16 cellular contexts compared by ENCODE assay signal in genomic region chr13:34346626-34347025, GRCh38.
"Had no signal": no experiment of that assay in that cellular context is flagged by ENCODE, and none has a peak within 500 bp of the region (broad histone marks: within the 10 kb centered on the region; RNA-seq: fewer than 3 reads in every experiment).

No MANE protein-coding gene starts in this region.

- H3K27me3 Mint-ChIP-seq: activated naive CD4-positive, alpha-beta T cell treated with anti-CD3 and anti-CD28 coated beads, Interleukin-2, amount 50 U/mL, for 24 hours; stimulated activated naive CD8-positive, alpha-beta T cell treated with anti-CD3 and anti-CD28 coated beads, Interleukin-15, Interleukin-2, amounts not matched to agents 100 ng/mL and 50 ng/mL, for 24 hours; T-helper 17 cell had no signal

- H3K4me1 Mint-ChIP-seq: activated naive CD4-positive, alpha-beta T cell treated with anti-CD3 and anti-CD28 coated beads, Interleukin-2, amount 50 U/mL, for 24 hours; memory B cell; nephron progenitor cell; T-helper 17 cell had no signal

- H3K27ac ChIP-seq: esophagus muscularis mucosa, thoracic aorta had no signal

- H3K9me3 Mint-ChIP-seq: nephron progenitor cell had no signal

- H3K27ac Mint-ChIP-seq: activated naive CD4-positive, alpha-beta T cell treated with anti-CD3 and anti-CD28 coated beads, Interleukin-2, amount 50 U/mL, for 24 hours; memory B cell; nephron progenitor cell; stimulated activated naive CD8-positive, alpha-beta T cell treated with anti-CD3 and anti-CD28 coated beads, Interleukin-15, Interleukin-2, amounts not matched to agents 100 ng/mL and 50 ng/mL, for 24 hours; T-helper 17 cell had no signal

- H3K36me3 Mint-ChIP-seq: activated naive CD4-positive, alpha-beta T cell treated with anti-CD3 and anti-CD28 coated beads, Interleukin-2, amount 50 U/mL, for 24 hours; memory B cell had no signal

- H3K4me1 ChIP-seq: esophagus muscularis mucosa had no signal

- H3K9me3 ChIP-seq: esophagus muscularis mucosa, thoracic aorta had no signal

- ATAC-seq: left lobe of liver, T-helper 17 cell had no signal

- H3K4me3 ChIP-seq: esophagus muscularis mucosa, thoracic aorta had no signal

- DNase-seq: activated CD4-positive, CD25-positive, alpha-beta regulatory T cell; activated effector memory CD4-positive, alpha-beta T cell treated with Interleukin-2 at 50 U/mL for 16 hours; activated T-cell treated with anti-CD3 and anti-CD28 coated beads, Interleukin-2, amount 50 U/mL, for 1 hour; amniotic stem cell; foreskin melanocyte; head of caudate nucleus; nephron progenitor cell; stimulated activated CD4-positive, alpha-beta T cell treated with anti-CD3 and anti-CD28 coated beads, Interleukin-15, amount 100 ng/mL, for 24 hours; stimulated activated CD4-positive, alpha-beta T cell treated with anti-CD3 and anti-CD28 coated beads, Interleukin-4, amount 100 ng/mL, for 24 hours; T-helper 17 cell had no signal

- H3K27me3 ChIP-seq: esophagus muscularis mucosa had no signal

- H3K36me3 ChIP-seq: esophagus muscularis mucosa, thoracic aorta had no signal

- H3K4me3 Mint-ChIP-seq: activated naive CD4-positive, alpha-beta T cell treated with anti-CD3 and anti-CD28 coated beads, Interleukin-2, amount 50 U/mL, for 24 hours; memory B cell; nephron progenitor cell; stimulated activated naive CD8-positive, alpha-beta T cell treated with anti-CD3 and anti-CD28 coated beads, Interleukin-15, Interleukin-2, amounts not matched to agents 100 ng/mL and 50 ng/mL, for 24 hours; T-helper 17 cell had no signal
